Comparison of ENCODE assay signal across 28 cellular contexts in the genomic region with DNA sequence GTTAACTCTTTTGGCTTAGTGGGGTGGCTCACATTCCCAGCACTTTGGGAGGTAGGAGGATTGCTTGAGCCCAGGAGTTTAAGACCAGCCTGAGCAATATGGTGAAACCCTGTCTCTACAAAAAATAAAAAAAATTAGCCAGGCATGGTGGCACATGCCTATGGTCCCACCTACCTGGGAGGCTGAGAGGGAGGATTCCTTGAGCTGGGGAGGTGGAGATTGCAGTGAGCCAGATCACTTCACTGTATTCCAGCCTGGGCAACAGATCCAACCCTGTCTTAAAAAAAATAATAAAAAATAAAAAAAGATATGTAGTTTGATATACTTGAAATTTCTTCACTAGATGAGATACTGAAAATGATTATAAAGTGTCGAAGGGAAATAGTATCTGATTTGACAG.
"Had no signal": no experiment of that assay in that cellular context is flagged by ENCODE, and none has a peak within 500 bp of the region (broad histone marks: within the 10 kb centered on the region; RNA-seq: fewer than 3 reads in every experiment).

No MANE protein-coding gene starts in this region.

- H3K27ac ChIP-seq: neutrophil, ovary, parathyroid adenoma, psoas muscle, right lobe of liver, sigmoid colon, stomach, thoracic aorta, thyroid gland, upper lobe of left lung had no signal

- H3K4me3 ChIP-seq: ovary, psoas muscle, right lobe of liver, sigmoid colon, stomach, thoracic aorta, thyroid gland, tibial nerve, upper lobe of left lung had no signal

- H3K27me3 Mint-ChIP-seq: naive thymus-derived CD4-positive, alpha-beta T cell; natural killer cell treated with Interleukin-12 subunit alpha and Interleukin-12 subunit beta and Interleukin-15 and Interleukin-18, amount 100 ng/mL, for 72 hours; progenitor cell of endocrine pancreas; stimulated activated naive B cell treated with anti-CD40 and anti-IgM and Interleukin-4, amounts not matched to agents 10 μg/mL and 1 μg/mL and 100 μg/mL, for 72 hours; stimulated activated naive CD8-positive, alpha-beta T cell treated with anti-CD3 and anti-CD28 coated beads, Interleukin-15, Interleukin-2, amounts not matched to agents 100 ng/mL and 50 ng/mL, for 24 hours had no signal

- H3K4me3 Mint-ChIP-seq: naive thymus-derived CD4-positive, alpha-beta T cell; natural killer cell treated with Interleukin-12 subunit alpha and Interleukin-12 subunit beta and Interleukin-15 and Interleukin-18, amount 100 ng/mL, for 72 hours; nephron progenitor cell; neural crest cell; stimulated activated effector memory CD8-positive, alpha-beta T cell treated with anti-CD3 and anti-CD28 coated beads, Interleukin-12 subunit alpha, Interleukin-12 subunit beta, amount 100 ng/mL, for 72 hours; stimulated activated naive CD8-positive, alpha-beta T cell treated with anti-CD3 and anti-CD28 coated beads, Interleukin-15, Interleukin-2, amounts not matched to agents 100 ng/mL and 50 ng/mL, for 24 hours had no signal

- H3K9me3 ChIP-seq: neutrophil, ovary, psoas muscle, right lobe of liver, sigmoid colon, stomach, thoracic aorta, thyroid gland, tibial nerve, upper lobe of left lung had no signal

- FAIRE-seq: small intestine, urothelium cell line had no signal

- H3K36me3 ChIP-seq: ovary, thoracic aorta, thyroid gland had no signal

- H3K9ac ChIP-seq: parathyroid adenoma had no signal

- H3K4me1 Mint-ChIP-seq: stimulated activated effector memory CD8-positive, alpha-beta T cell treated with anti-CD3 and anti-CD28 coated beads, Interleukin-12 subunit alpha, Interleukin-12 subunit beta, amount 100 ng/mL, for 72 hours had no signal

- H3K4me1 ChIP-seq: parathyroid adenoma, psoas muscle, sigmoid colon, stomach, upper lobe of left lung had no signal

- H3K27me3 ChIP-seq: neutrophil, ovary, right lobe of liver, sigmoid colon, stomach, thyroid gland, tibial nerve, upper lobe of left lung had no signal

- H3K36me3 Mint-ChIP-seq: natural killer cell treated with Interleukin-12 subunit alpha and Interleukin-12 subunit beta and Interleukin-15 and Interleukin-18, amount 100 ng/mL, for 72 hours had no signal

- DNase-seq: naive thymus-derived CD4-positive, alpha-beta T cell; nephron progenitor cell; occipital lobe; ovary; posterior cingulate gyrus; psoas muscle; right lobe of liver; sigmoid colon; small intestine; stimulated activated CD4-positive, alpha-beta T cell treated with anti-CD3 and anti-CD28 coated beads, Interleukin-15, amount 100 ng/mL, for 24 hours; stimulated activated CD4-positive, alpha-beta T cell treated with anti-CD3 and anti-CD28 coated beads, Interleukin-2, amount 100 ng/mL, for 24 hours; stimulated activated CD4-positive, alpha-beta T cell treated with anti-CD3 and anti-CD28 coated beads, Interleukin-2, amount 100 ng/mL, for 48 hours; stimulated activated CD4-positive, alpha-beta T cell treated with anti-CD3 and anti-CD28 coated beads, Interleukin-4, amount 100 ng/mL, for 24 hours; stimulated activated naive B cell treated with anti-CD40 and anti-IgM and Interleukin-4, amounts not matched to agents 10 μg/mL and 1 μg/mL and 100 μg/mL, for 72 hours; stimulated activated naive CD4-positive, alpha-beta T cell treated with Interleukin-2 at 50 U/mL for 16 hours; stomach; thyroid gland had no signal

- H3K9me3 Mint-ChIP-seq: natural killer cell treated with Interleukin-12 subunit alpha and Interleukin-12 subunit beta and Interleukin-15 and Interleukin-18, amount 100 ng/mL, for 72 hours; neural crest cell; stimulated activated effector memory CD8-positive, alpha-beta T cell treated with anti-CD3 and anti-CD28 coated beads, Interleukin-12 subunit alpha, Interleukin-12 subunit beta, amount 100 ng/mL, for 72 hours; stimulated activated naive CD8-positive, alpha-beta T cell treated with anti-CD3 and anti-CD28 coated beads, Interleukin-15, Interleukin-2, amounts not matched to agents 100 ng/mL and 50 ng/mL, for 24 hours had no signal

- H3K27ac Mint-ChIP-seq: natural killer cell treated with Interleukin-12 subunit alpha and Interleukin-12 subunit beta and Interleukin-15 and Interleukin-18, amount 100 ng/mL, for 72 hours; nephron progenitor cell; progenitor cell of endocrine pancreas; stimulated activated effector memory CD8-positive, alpha-beta T cell treated with anti-CD3 and anti-CD28 coated beads, Interleukin-12 subunit alpha, Interleukin-12 subunit beta, amount 100 ng/mL, for 72 hours; stimulated activated naive CD8-positive, alpha-beta T cell treated with anti-CD3 and anti-CD28 coated beads, Interleukin-15, Interleukin-2, amounts not matched to agents 100 ng/mL and 50 ng/mL, for 24 hours had no signal
